ENCODE assay signal across 25 cellular contexts in the genomic region with DNA sequence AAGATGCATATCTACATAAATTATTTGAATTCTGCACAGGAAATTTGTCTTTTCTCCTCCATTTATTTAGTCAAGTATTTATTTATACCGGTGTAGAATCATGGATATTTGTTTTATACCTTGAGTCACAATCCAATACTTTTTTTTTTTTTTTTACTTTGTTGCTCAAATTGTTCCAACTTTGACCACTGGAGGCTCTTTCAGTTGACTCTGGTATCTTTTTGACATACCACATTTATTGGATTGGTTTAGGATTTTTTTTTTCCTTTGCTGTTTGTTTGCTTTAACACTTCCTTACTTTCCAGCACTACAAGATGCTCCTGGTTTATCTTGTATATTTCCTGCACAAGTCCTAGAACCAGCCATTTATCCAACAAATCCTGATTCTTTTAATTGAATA.
DNase-seq lines count a peak whose midpoint lies in the region; ATAC-seq and TF ChIP-seq lines count a peak whose summit lies in the region.
"Had no signal": no experiment of that assay in that cellular context is flagged by ENCODE, and none has a peak within 500 bp of the region (broad histone marks: within the 10 kb centered on the region; RNA-seq: fewer than 3 reads in every experiment).

No MANE protein-coding gene starts in this region.

- H3K27ac ChIP-seq in AG04450 (ENCODE audit: low read depth, low read length) (no peak overlapping the region), GM23338 (ENCODE audit: low read depth) (no peak overlapping the region), foreskin keratinocyte (no peak overlapping the region)
- H3K27ac ChIP-seq: heart right ventricle, KMS-11, parathyroid adenoma, Peyer's patch, SK-N-MC, WERI-Rb-1 had no signal

- H3K27me3 ChIP-seq in AG04450 (ENCODE audit: control insufficient read depth, insufficient read depth, low read length) (no peaks in the 10 kb centered on the region), GM23338 (ENCODE audit: insufficient read depth) (no peaks in the 10 kb centered on the region), foreskin keratinocyte (no peaks in the 10 kb centered on the region)
- H3K27me3 ChIP-seq: heart right ventricle, Peyer's patch had no signal

- no peaks in the 10 kb centered on the region for H3K36me3 ChIP-seq in GM23338 (ENCODE audit: insufficient read depth)
- H3K36me3 ChIP-seq: heart right ventricle, Peyer's patch, WERI-Rb-1 had no signal

- H4K20me1 ChIP-seq in GM23338 (replicated peaks; ENCODE audit: insufficient read depth) = no peaks in the 10 kb centered on the region

- no peaks in the 10 kb centered on the region for H3K4me1 ChIP-seq in GM23338 (ENCODE audit: insufficient read depth)
- H3K4me1 ChIP-seq in foreskin keratinocyte = no peaks in the 10 kb centered on the region
- H3K4me1 ChIP-seq: heart right ventricle, parathyroid adenoma, Peyer's patch had no signal

- DNase-seq in AG04450 (ENCODE audit: low read depth, low spot score) = no peak
- peak; percentile 2 for DNase-seq in GM23338 (ENCODE audit: low spot score)
- peak; percentile 11 for DNase-seq in SK-MEL-5 (ENCODE audit: low read depth, low spot score)
- DNase-seq in foreskin keratinocyte = no peak
- DNase-seq in cerebellar nuclear complex (lab: John Stamatoyannopoulos, UW) = no peak
- DNase-seq in activated T-cell treated with anti-CD3 and anti-CD28 coated beads, Interleukin-2, amount 50 U/mL, for 72 hours = no peak
- DNase-seq: activated CD4-positive, alpha-beta T cell treated with anti-CD3 and anti-CD28 coated beads, Interleukin-2, amount 10 ng/mL, durations not matched to agents 7 days and 5 days; activated naive CD8-positive, alpha-beta T cell treated with anti-CD3 and anti-CD28 coated beads, Interleukin-2, amount 10 ng/mL, durations not matched to agents 7 days and 5 days; GDM1; heart right ventricle; midbrain; natural killer cell; NCI-H1048; NCI-H187 treated with DMSO at 0.1 percent for 48 hours; NCI-H226; Peyer's patch; WERI-Rb-1 had no signal

- POLR2A ChIA-PET in AG04450 (lab: Yijun Ruan, JAX) = no interaction called here

- in situ Hi-C loops in SK-MEL-5 (cut with HindIII; ENCODE audit: low pct_unique_long_range_greater_than_20kb, low sequenced_read_pairs) = no loop called here

- H3K4me3 ChIP-seq in AG04450 (ENCODE audit: low read depth, low read length) = no peak overlapping the region
- H3K4me3 ChIP-seq in GM23338 = no peak overlapping the region
- H3K4me3 ChIP-seq: heart right ventricle, Peyer's patch, SK-N-MC had no signal

- CTCF ChIA-PET in AG04450 (lab: Charles Lee) = no interaction called here

- peak; percentile 24 for TF ChIP-seq CTCF in AG04450 (IDR thresholded peaks at IDR 0.05; ENCODE audit: low read depth, low read length)
- TF ChIP-seq CTCF in GM23338 (conservative IDR thresholded peaks at IDR 0.05; ENCODE audit: low read depth in 2 of 2) = 0 out of 4 replicates have a peak, but pooled peaks of 1 of the 2 experiments have one; percentile 9
- peak; percentile 40 for TF ChIP-seq CTCF in foreskin keratinocyte (conservative IDR thresholded peaks at IDR 0.05)

- no peaks in the 10 kb centered on the region for H3K27me3 Mint-ChIP-seq in GM23338 (ENCODE audit: insufficient read depth, low read depth, poor library complexity)
- no peaks in the 10 kb centered on the region for H3K27me3 Mint-ChIP-seq in activated T-cell treated with anti-CD3 and anti-CD28 coated beads, Interleukin-2, amount 50 U/mL, for 72 hours (ENCODE audit: low read depth)
- H3K27me3 Mint-ChIP-seq: activated CD4-positive, alpha-beta T cell treated with anti-CD3 and anti-CD28 coated beads, Interleukin-2, amount 10 ng/mL, durations not matched to agents 7 days and 5 days; activated T-helper 17 cell treated with anti-CD3 and anti-CD28 coated beads, Interleukin-2, amount 50 U/mL, for 72 hours had no signal

- H3K9me2 ChIP-seq in GM23338 (ENCODE audit: insufficient read depth) = no peaks in the 10 kb centered on the region

- ATAC-seq in GM23338 (no peak), foreskin keratinocyte (no peak), GM21825 (IDR thresholded peaks at IDR 0.05; ENCODE audit: unreplicated experiment) (no peak), GM19351 (IDR thresholded peaks at IDR 0.05; ENCODE audit: unreplicated experiment) (no peak)
- no peak for ATAC-seq in activated T-cell treated with anti-CD3 and anti-CD28 coated beads, Interleukin-2, amount 50 U/mL, for 72 hours (replicated peaks in 1 of 2)
- ATAC-seq: activated T-helper 17 cell treated with anti-CD3 and anti-CD28 coated beads, Interleukin-2, amount 50 U/mL, for 72 hours; heart right ventricle; left lobe of liver; natural killer cell had no signal

- H3K9me3 ChIP-seq in AG04450 (ENCODE audit: control insufficient read depth, insufficient read depth, low read length) = peaks cover 7% of the 10 kb centered on the region; the same call in 1 of the 2 replicates

- no peaks in the 10 kb centered on the region for H3K4me1 Mint-ChIP-seq in GM23338
- no peaks in the 10 kb centered on the region for H3K4me1 Mint-ChIP-seq in activated T-cell treated with anti-CD3 and anti-CD28 coated beads, Interleukin-2, amount 50 U/mL, for 72 hours (ENCODE audit: low read depth)
- H3K4me1 Mint-ChIP-seq: activated CD4-positive, alpha-beta T cell treated with anti-CD3 and anti-CD28 coated beads, Interleukin-2, amount 10 ng/mL, durations not matched to agents 7 days and 5 days; activated naive CD8-positive, alpha-beta T cell treated with anti-CD3 and anti-CD28 coated beads, Interleukin-2, amount 10 ng/mL, durations not matched to agents 7 days and 5 days; activated T-helper 17 cell treated with anti-CD3 and anti-CD28 coated beads, Interleukin-2, amount 50 U/mL, for 72 hours; CD14-positive monocyte; natural killer cell had no signal

- no peak overlapping the region for H3K27ac Mint-ChIP-seq in GM23338
- no peak overlapping the region for H3K27ac Mint-ChIP-seq in activated T-cell treated with anti-CD3 and anti-CD28 coated beads, Interleukin-2, amount 50 U/mL, for 72 hours
- H3K27ac Mint-ChIP-seq: activated CD4-positive, alpha-beta T cell treated with anti-CD3 and anti-CD28 coated beads, Interleukin-2, amount 10 ng/mL, durations not matched to agents 7 days and 5 days; activated naive CD8-positive, alpha-beta T cell treated with anti-CD3 and anti-CD28 coated beads, Interleukin-2, amount 10 ng/mL, durations not matched to agents 7 days and 5 days; activated T-helper 17 cell treated with anti-CD3 and anti-CD28 coated beads, Interleukin-2, amount 50 U/mL, for 72 hours; CD14-positive monocyte; natural killer cell had no signal

- H3K4me3 Mint-ChIP-seq in GM23338 = no peak overlapping the region
- no peak overlapping the region for H3K4me3 Mint-ChIP-seq in activated T-cell treated with anti-CD3 and anti-CD28 coated beads, Interleukin-2, amount 50 U/mL, for 72 hours
- H3K4me3 Mint-ChIP-seq: activated CD4-positive, alpha-beta T cell treated with anti-CD3 and anti-CD28 coated beads, Interleukin-2, amount 10 ng/mL, durations not matched to agents 7 days and 5 days; activated naive CD8-positive, alpha-beta T cell treated with anti-CD3 and anti-CD28 coated beads, Interleukin-2, amount 10 ng/mL, durations not matched to agents 7 days and 5 days; activated T-helper 17 cell treated with anti-CD3 and anti-CD28 coated beads, Interleukin-2, amount 50 U/mL, for 72 hours; CD14-positive monocyte; natural killer cell had no signal

- peaks cover 20% of the 10 kb centered on the region for H3K9me3 Mint-ChIP-seq in GM23338
- H3K9me3 Mint-ChIP-seq in activated T-cell treated with anti-CD3 and anti-CD28 coated beads, Interleukin-2, amount 50 U/mL, for 72 hours = peaks cover 0 to 4% of the 10 kb centered on the region in 2 donors
- H3K9me3 Mint-ChIP-seq: activated T-helper 17 cell treated with anti-CD3 and anti-CD28 coated beads, Interleukin-2, amount 50 U/mL, for 72 hours had no signal

- no peaks in the 10 kb centered on the region for H3K79me2 ChIP-seq in GM23338 (replicated peaks; ENCODE audit: insufficient read depth)
- H3K79me2 ChIP-seq: parathyroid adenoma had no signal

- no peak overlapping the region for H3K4me2 ChIP-seq in GM23338
- H3K4me2 ChIP-seq: KMS-11 had no signal

- H3K36me3 Mint-ChIP-seq in GM23338 (ENCODE audit: low read depth) = peaks cover 3% of the 10 kb centered on the region; the same call in 1 of the 3 replicates
- H3K36me3 Mint-ChIP-seq in activated T-cell treated with anti-CD3 and anti-CD28 coated beads, Interleukin-2, amount 50 U/mL, for 72 hours (ENCODE audit: insufficient read depth in 2 of 2) = no peaks in the 10 kb centered on the region
- H3K36me3 Mint-ChIP-seq: activated naive CD8-positive, alpha-beta T cell treated with anti-CD3 and anti-CD28 coated beads, Interleukin-2, amount 10 ng/mL, durations not matched to agents 7 days and 5 days; CD14-positive monocyte; natural killer cell had no signal

- no peak overlapping the region for H2AFZ ChIP-seq in GM23338
- H2AFZ ChIP-seq: parathyroid adenoma had no signal

- H3F3A ChIP-seq in GM23338 (replicated peaks; ENCODE audit: low read depth) = no peaks in the 10 kb centered on the region

TF ChIP-seq in GM23338, 12 proteins besides CTCF, POLR2A, EP300 and RAD21:
- TF ChIP-seq JUNB (IDR thresholded peaks at IDR 0.05; ENCODE audit: unreplicated experiment) = no peak

Comparison
In these comparisons a context has a peak if more than half of its experiments do, and no peak if none do; other contexts are left out.
1. DNase-seq: peak in GM23338 (single experiment) and SK-MEL-5 (single experiment); none in AG04450 (single experiment), foreskin keratinocyte (0 of 2), cerebellar nuclear complex (0 of 2) and activated T-cell treated with anti-CD3 and anti-CD28 coated beads, Interleukin-2, amount 50 U/mL, for 72 hours (0 of 2).